In the genomic region with DNA sequence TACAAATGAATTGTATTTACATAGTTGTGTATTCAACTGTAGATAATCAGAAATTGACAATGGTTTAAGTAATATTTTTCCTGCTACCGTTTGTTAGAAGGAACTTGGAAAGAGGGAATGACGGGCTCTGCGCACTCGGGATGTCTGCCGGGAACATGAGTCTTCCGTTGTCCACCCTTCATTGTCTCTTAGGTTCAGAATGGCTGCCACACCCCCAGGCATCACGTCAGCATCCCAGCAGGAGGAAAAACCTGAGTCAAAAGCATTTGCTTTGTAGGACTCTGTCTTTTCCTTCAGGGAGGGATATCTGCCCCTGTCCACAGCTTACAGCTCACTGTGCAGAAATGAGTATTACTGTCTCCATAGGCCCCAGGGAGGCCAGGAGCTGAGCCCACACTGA, we compare ENCODE assay signal across 30 cellular contexts.
"Had no signal": no experiment of that assay in that cellular context is flagged by ENCODE, and none has a peak within 500 bp of the region (broad histone marks: within the 10 kb centered on the region; RNA-seq: fewer than 3 reads in every experiment).

No MANE protein-coding gene starts in this region.

- H3K9ac ChIP-seq: parathyroid adenoma had no signal

- H3K36me3 Mint-ChIP-seq: naive thymus-derived CD4-positive, alpha-beta T cell; natural killer cell; stimulated activated effector memory CD8-positive, alpha-beta T cell treated with anti-CD3 and anti-CD28 coated beads, Interleukin-12 subunit alpha, Interleukin-12 subunit beta, amount 100 ng/mL, for 72 hours; stimulated activated naive B cell treated with anti-CD40 and anti-IgM and Interleukin-4, amounts not matched to agents 10 μg/mL and 1 μg/mL and 100 μg/mL, for 72 hours; type B pancreatic cell had no signal

- FAIRE-seq: small intestine had no signal

- H3K36me3 ChIP-seq: neutrophil, ovary, right lobe of liver, sigmoid colon, suprapubic skin, tibial artery, transverse colon, upper lobe of right lung, uterus had no signal

- H3K4me3 ChIP-seq: ovary, psoas muscle, right lobe of liver, sigmoid colon, suprapubic skin, testis, tibial artery, transverse colon, upper lobe of right lung, uterus had no signal

- H3K27me3 Mint-ChIP-seq: progenitor cell of endocrine pancreas, type B pancreatic cell had no signal

- H3K9me3 ChIP-seq: neutrophil, ovary, psoas muscle, right lobe of liver, sigmoid colon, suprapubic skin, testis, tibial artery, transverse colon, upper lobe of right lung, uterus had no signal

- H3K9me3 Mint-ChIP-seq: natural killer cell; stimulated activated effector memory CD8-positive, alpha-beta T cell treated with anti-CD3 and anti-CD28 coated beads, Interleukin-12 subunit alpha, Interleukin-12 subunit beta, amount 100 ng/mL, for 72 hours; type B pancreatic cell had no signal

- ATAC-seq: naive thymus-derived CD4-positive, alpha-beta T cell; natural killer cell; psoas muscle; right cardiac atrium; right lobe of liver; stimulated activated effector memory CD8-positive, alpha-beta T cell treated with anti-CD3 and anti-CD28 coated beads, Interleukin-12 subunit alpha, Interleukin-12 subunit beta, amount 100 ng/mL, for 72 hours; stimulated activated naive B cell treated with anti-CD40 and anti-IgM and Interleukin-4, amounts not matched to agents 10 μg/mL and 1 μg/mL and 100 μg/mL, for 72 hours; stimulated activated naive CD8-positive, alpha-beta T cell treated with anti-CD3 and anti-CD28 coated beads, Interleukin-15, amount 100 ng/mL, for 72 hours; upper lobe of right lung had no signal

- H3K27ac ChIP-seq: neutrophil, ovary, parathyroid adenoma, psoas muscle, right lobe of liver, suprapubic skin, testis, tibial artery, transverse colon, upper lobe of right lung, uterus had no signal

- H3K4me3 Mint-ChIP-seq: naive thymus-derived CD4-positive, alpha-beta T cell; natural killer cell; nephron; stimulated activated effector memory CD8-positive, alpha-beta T cell treated with anti-CD3 and anti-CD28 coated beads, Interleukin-12 subunit alpha, Interleukin-12 subunit beta, amount 100 ng/mL, for 72 hours; stimulated activated naive B cell treated with anti-CD40 and anti-IgM and Interleukin-4, amounts not matched to agents 10 μg/mL and 1 μg/mL and 100 μg/mL, for 72 hours; stimulated activated naive CD8-positive, alpha-beta T cell treated with anti-CD3 and anti-CD28 coated beads, Interleukin-15, amount 100 ng/mL, for 72 hours; type B pancreatic cell had no signal

- H2AFZ ChIP-seq: parathyroid adenoma had no signal

- DNase-seq: naive thymus-derived CD4-positive, alpha-beta T cell; natural killer cell; nucleus accumbens; ovary; posterior cingulate gyrus; psoas muscle; right cardiac atrium; right lobe of liver; sigmoid colon; small intestine; stimulated activated CD4-positive, alpha-beta T cell treated with anti-CD3 and anti-CD28 coated beads, Interleukin-15, amount 100 ng/mL, for 24 hours; stimulated activated CD4-positive, alpha-beta T cell treated with anti-CD3 and anti-CD28 coated beads, Interleukin-2, amount 100 ng/mL, for 24 hours; stimulated activated CD4-positive, alpha-beta T cell treated with anti-CD3 and anti-CD28 coated beads, Interleukin-2, amount 100 ng/mL, for 48 hours; stimulated activated CD4-positive, alpha-beta T cell treated with anti-CD3 and anti-CD28 coated beads, Interleukin-4, amount 100 ng/mL, for 24 hours; stimulated activated naive B cell treated with anti-CD40 and anti-IgM and Interleukin-4, amounts not matched to agents 10 μg/mL and 1 μg/mL and 100 μg/mL, for 72 hours; stimulated activated naive CD4-positive, alpha-beta T cell treated with Interleukin-2 at 50 U/mL for 16 hours; stimulated activated naive CD8-positive, alpha-beta T cell treated with anti-CD3 and anti-CD28 coated beads, Interleukin-15, amount 100 ng/mL, for 72 hours; substantia nigra; testis; tibial artery; transverse colon; upper lobe of right lung; uterus had no signal

- H3K27me3 ChIP-seq: neutrophil, ovary, right lobe of liver, sigmoid colon, suprapubic skin, testis, tibial artery, transverse colon, upper lobe of right lung, uterus had no signal

- H3K4me1 ChIP-seq: parathyroid adenoma, psoas muscle, right lobe of liver, suprapubic skin, testis, upper lobe of right lung, uterus had no signal

- H3K79me2 ChIP-seq: parathyroid adenoma had no signal

- H3K4me1 Mint-ChIP-seq: stimulated activated effector memory CD8-positive, alpha-beta T cell treated with anti-CD3 and anti-CD28 coated beads, Interleukin-12 subunit alpha, Interleukin-12 subunit beta, amount 100 ng/mL, for 72 hours; stimulated activated naive B cell treated with anti-CD40 and anti-IgM and Interleukin-4, amounts not matched to agents 10 μg/mL and 1 μg/mL and 100 μg/mL, for 72 hours; stimulated activated naive CD8-positive, alpha-beta T cell treated with anti-CD3 and anti-CD28 coated beads, Interleukin-15, amount 100 ng/mL, for 72 hours had no signal

- H3K27ac Mint-ChIP-seq: naive thymus-derived CD4-positive, alpha-beta T cell; natural killer cell; nephron; progenitor cell of endocrine pancreas; stimulated activated effector memory CD8-positive, alpha-beta T cell treated with anti-CD3 and anti-CD28 coated beads, Interleukin-12 subunit alpha, Interleukin-12 subunit beta, amount 100 ng/mL, for 72 hours; stimulated activated naive CD8-positive, alpha-beta T cell treated with anti-CD3 and anti-CD28 coated beads, Interleukin-15, amount 100 ng/mL, for 72 hours; type B pancreatic cell had no signal
